In the genomic region with DNA sequence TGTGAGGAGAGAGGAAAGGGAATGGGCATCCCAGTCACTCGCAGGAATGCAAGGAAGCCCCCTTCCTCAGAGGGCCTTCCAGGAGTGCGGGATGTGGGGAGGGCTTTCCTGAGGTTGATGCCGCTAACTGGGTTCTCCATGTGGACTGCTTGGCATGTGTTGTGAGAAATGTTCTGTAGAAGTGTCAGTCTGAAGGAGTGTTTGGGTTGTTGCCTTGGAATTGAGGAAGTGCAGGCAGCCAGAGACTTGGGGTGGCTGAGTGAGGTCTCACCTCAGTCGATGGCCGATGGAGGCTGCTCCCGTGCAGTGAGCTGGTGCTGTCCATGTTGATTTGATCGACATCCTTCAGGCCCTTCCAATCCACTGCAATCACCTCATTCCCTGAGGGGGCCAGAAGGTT, we compare ENCODE assay signal across 21 cellular contexts. TPM values are rescaled to one million over a fixed set of nuclear protein-coding genes. Genes with fewer than 3 reads are reported as not detected.
"Had no signal": no experiment of that assay in that cellular context is flagged by ENCODE, and none has a peak within 500 bp of the region (broad histone marks: within the 10 kb centered on the region; RNA-seq: fewer than 3 reads in every experiment).

No MANE protein-coding gene starts in this region.

- ATAC-seq: activated T-cell treated with anti-CD3 and anti-CD28 coated beads, Interleukin-2, amount 50 U/mL, for 72 hours; body of pancreas; gastrocnemius medialis; heart right ventricle; left colon; natural killer cell had no signal

- DNase-seq: activated CD4-positive, alpha-beta T cell treated with anti-CD3 and anti-CD28 coated beads, Interleukin-2, amount 10 ng/mL, durations not matched to agents 7 days and 5 days; activated CD8-positive, alpha-beta memory T cell treated with anti-CD3 and anti-CD28 coated beads, Interleukin-2, amount 50 U/mL, for 48 hours; activated gamma-delta T cell treated with Interleukin-2 at 50 U/mL for 16 hours; activated T-cell treated with anti-CD3 and anti-CD28 coated beads, Interleukin-2, amount 50 U/mL, for 72 hours; amniotic stem cell; body of pancreas; endodermal cell; gastrocnemius medialis; heart right ventricle; left colon; mammary epithelial cell; natural killer cell; nucleus accumbens; stimulated activated CD4-positive, alpha-beta T cell treated with anti-CD3 and anti-CD28 coated beads, Interleukin-4, amount 100 ng/mL, for 24 hours; stimulated activated naive CD4-positive, alpha-beta T cell had no signal

- H3K27ac Mint-ChIP-seq: activated CD4-positive, alpha-beta T cell treated with anti-CD3 and anti-CD28 coated beads, Interleukin-2, amount 10 ng/mL, durations not matched to agents 7 days and 5 days; activated naive CD8-positive, alpha-beta T cell; activated T-cell treated with anti-CD3 and anti-CD28 coated beads, Interleukin-2, amount 50 U/mL, for 72 hours; endodermal cell; T-helper 2 cell treated with Interferon-gamma antibody and Interleukin-4, amounts not matched to agents 5 μg/mL and 100 μg/mL, for 36 hours had no signal

- H3K9me3 Mint-ChIP-seq: activated CD4-positive, alpha-beta T cell treated with anti-CD3 and anti-CD28 coated beads, Interleukin-2, amount 10 ng/mL, durations not matched to agents 7 days and 5 days; activated T-cell treated with anti-CD3 and anti-CD28 coated beads, Interleukin-2, amount 50 U/mL, for 72 hours; endodermal cell; natural killer cell; T-helper 2 cell treated with Interferon-gamma antibody and Interleukin-4, amounts not matched to agents 5 μg/mL and 100 μg/mL, for 36 hours had no signal

- H3K27ac ChIP-seq: body of pancreas, gastrocnemius medialis, heart right ventricle, skin epidermis, tibial nerve had no signal

- H3K36me3 Mint-ChIP-seq: activated naive CD8-positive, alpha-beta T cell; natural killer cell had no signal

- H3K4me3 ChIP-seq: body of pancreas, gastrocnemius medialis, heart right ventricle, skin epidermis, tibial nerve had no signal

RNA-seq across cellular contexts. Expression of gene CLCN1, which starts 43.9 kb away (rescaled TPM):
- total RNA-seq: body of pancreas, dermis microvascular lymphatic vessel endothelial cell, epithelial cell of proximal tubule, heart right ventricle, left colon, tibial nerve had no signal

RNA-seq across cellular contexts. Expression of gene EPHA1, which starts 48.9 kb away (rescaled TPM):
- total RNA-seq: dermis microvascular lymphatic vessel endothelial cell, gastrocnemius medialis had no signal
